8 cellular contexts compared by ENCODE assay signal in genomic region chr19:50330365-50331078, GRCh38.
A peak's percentile ranks its signal among the peaks of the same experiment; 100 is the strongest.
DNase-seq lines count a peak whose midpoint lies in the region; ATAC-seq and TF ChIP-seq lines count a peak whose summit lies in the region.

No MANE protein-coding gene starts in this region.

- H3K4me3 ChIP-seq in fibroblast of mammary gland (ENCODE audit: control insufficient read depth, low read depth, low read length) = no peak overlapping the region

- H3K27me3 Mint-ChIP-seq in nephron progenitor cell (ENCODE audit: low read depth, poor library complexity) = peaks cover 33% of the 10 kb centered on the region
- H3K27me3 Mint-ChIP-seq in stimulated activated naive B cell treated with anti-CD40 and anti-IgM and Interleukin-4, amounts not matched to agents 10 μg/mL and 1 μg/mL and 100 μg/mL, for 72 hours = peaks cover 9 to 12% of the 10 kb centered on the region in 2 donors

- peaks cover 65% of the 10 kb centered on the region for H3K4me1 Mint-ChIP-seq in nephron progenitor cell
- H3K4me1 Mint-ChIP-seq in stimulated activated naive B cell treated with anti-CD40 and anti-IgM and Interleukin-4, amounts not matched to agents 10 μg/mL and 1 μg/mL and 100 μg/mL, for 72 hours = peaks cover 63 to 82% of the 10 kb centered on the region in 2 donors

- no peak for TF ChIP-seq CTCF in fibroblast of mammary gland (conservative IDR thresholded peaks at IDR 0.05; ENCODE audit: control insufficient read depth, insufficient read depth, low read depth, low read length)
- no peak for TF ChIP-seq CTCF in nephron progenitor cell (IDR thresholded peaks at IDR 0.05)

- ATAC-seq in HG03354 (IDR thresholded peaks at IDR 0.05; ENCODE audit: poor library complexity, severe bottlenecking, unreplicated experiment) (peak; percentile 31), GM19023 (IDR thresholded peaks at IDR 0.05; ENCODE audit: unreplicated experiment) (no peak)
- ATAC-seq in stimulated activated naive B cell treated with anti-CD40 and anti-IgM and Interleukin-4, amounts not matched to agents 10 μg/mL and 1 μg/mL and 100 μg/mL, for 72 hours (replicated peaks) = peak; percentile 36 to 42

- peaks cover 32% of the 10 kb centered on the region for H3K9me3 Mint-ChIP-seq in nephron progenitor cell
- peaks cover 0 to 2% of the 10 kb centered on the region in 2 donors for H3K9me3 Mint-ChIP-seq in stimulated activated naive B cell treated with anti-CD40 and anti-IgM and Interleukin-4, amounts not matched to agents 10 μg/mL and 1 μg/mL and 100 μg/mL, for 72 hours

- peak overlapping the region; percentile 99 for H3K27ac Mint-ChIP-seq in nephron progenitor cell
- peak overlapping the region; percentile 95 for H3K27ac Mint-ChIP-seq in stimulated activated naive B cell treated with anti-CD40 and anti-IgM and Interleukin-4, amounts not matched to agents 10 μg/mL and 1 μg/mL and 100 μg/mL, for 72 hours

- peak overlapping the region; percentile 93 for H3K4me3 Mint-ChIP-seq in nephron progenitor cell
- peak overlapping the region; percentile 92 for H3K4me3 Mint-ChIP-seq in stimulated activated naive B cell treated with anti-CD40 and anti-IgM and Interleukin-4, amounts not matched to agents 10 μg/mL and 1 μg/mL and 100 μg/mL, for 72 hours

- peaks cover 11% of the 10 kb centered on the region for H3K36me3 Mint-ChIP-seq in nephron progenitor cell (ENCODE audit: low read depth)
- peaks cover 44 to 56% of the 10 kb centered on the region in 2 donors for H3K36me3 Mint-ChIP-seq in stimulated activated naive B cell treated with anti-CD40 and anti-IgM and Interleukin-4, amounts not matched to agents 10 μg/mL and 1 μg/mL and 100 μg/mL, for 72 hours

- DNase-seq in ELR (ENCODE audit: low read depth) (peak; percentile 22), NCI-H774 (lab: John Stamatoyannopoulos, UW) (peak; percentile 88), fibroblast of mammary gland (ENCODE audit: low read depth) (peak; percentile 26), nephron progenitor cell (peak; percentile 98)
- peak; percentile 93 for DNase-seq in activated CD8-positive, alpha-beta memory T cell treated with anti-CD3 and anti-CD28 coated beads, Interleukin-2, amount 50 U/mL, for 48 hours
- DNase-seq in stimulated activated naive B cell treated with anti-CD40 and anti-IgM and Interleukin-4, amounts not matched to agents 10 μg/mL and 1 μg/mL and 100 μg/mL, for 72 hours = peak; percentile 89

Comparison
In these comparisons a context has a peak if more than half of its experiments do, and no peak if none do; other contexts are left out.
1. DNase-seq: peak in every context shown above with its lines; median percentile 98 in nephron progenitor cell; 93 in activated CD8-positive, alpha-beta memory T cell treated with anti-CD3 and anti-CD28 coated beads, Interleukin-2, amount 50 U/mL, for 48 hours; 89 in stimulated activated naive B cell treated with anti-CD40 and anti-IgM and Interleukin-4, amounts not matched to agents 10 μg/mL and 1 μg/mL and 100 μg/mL, for 72 hours; 88 in NCI-H774; 26 in fibroblast of mammary gland; 22 in ELR.